Comparison of ENCODE assay signal across 18 cellular contexts in genomic region chr2:224947566-224947965, GRCh38.
A peak's percentile ranks its signal among the peaks of the same experiment; 100 is the strongest.
DNase-seq lines count a peak whose midpoint lies in the region; ATAC-seq, FAIRE-seq and TF ChIP-seq lines count a peak whose summit lies in the region.
"Had no signal": no experiment of that assay in that cellular context is flagged by ENCODE, and none has a peak within 500 bp of the region (broad histone marks: within the 10 kb centered on the region; RNA-seq: fewer than 3 reads in every experiment).

No MANE protein-coding gene starts in this region.

- no peak overlapping the region for H3K9ac ChIP-seq in astrocyte (ENCODE audit: low read length)

- peaks cover 45% of the 10 kb centered on the region for H3K36me3 Mint-ChIP-seq in T-helper 1 cell treated with Interleukin-12 subunit alpha and Interleukin-12 subunit beta and Interleukin-4 antibody, amounts not matched to agents 30 μg/mL and 1 μg/mL, for 36 hours (ENCODE audit: low read depth)
- H3K36me3 Mint-ChIP-seq in astrocyte (ENCODE audit: low read depth, unreplicated experiment) = no peaks in the 10 kb centered on the region

- no peaks in the 10 kb centered on the region for H3K27me3 Mint-ChIP-seq in T-helper 1 cell treated with Interleukin-12 subunit alpha and Interleukin-12 subunit beta and Interleukin-4 antibody, amounts not matched to agents 30 μg/mL and 1 μg/mL, for 36 hours (ENCODE audit: low read depth)
- no peaks in the 10 kb centered on the region for H3K27me3 Mint-ChIP-seq in astrocyte (ENCODE audit: low read depth, unreplicated experiment)

- H3K27me3 ChIP-seq in astrocyte (ENCODE audit: insufficient read depth, low read length) = no peaks in the 10 kb centered on the region
- H3K27me3 ChIP-seq in osteoblast (ENCODE audit: insufficient read depth, low read length) = no peaks in the 10 kb centered on the region
- H3K27me3 ChIP-seq: esophagus squamous epithelium, hepatocyte had no signal

- H3K27ac ChIP-seq in astrocyte (ENCODE audit: low read depth, low read length) = no peak overlapping the region
- peak overlapping the region; percentile 86 for H3K27ac ChIP-seq in osteoblast (ENCODE audit: low read depth, low read length)
- H3K27ac ChIP-seq: 22Rv1, hepatocyte had no signal

- peak overlapping the region; percentile 88 for H3K4me3 Mint-ChIP-seq in T-helper 1 cell treated with Interleukin-12 subunit alpha and Interleukin-12 subunit beta and Interleukin-4 antibody, amounts not matched to agents 30 μg/mL and 1 μg/mL, for 36 hours
- H3K4me3 Mint-ChIP-seq in astrocyte (ENCODE audit: unreplicated experiment) = no peak overlapping the region
- H3K4me3 Mint-ChIP-seq: nephron progenitor cell had no signal

- H3K9me3 ChIP-seq in astrocyte (ENCODE audit: insufficient read depth, low read depth, low read length) (no peaks in the 10 kb centered on the region), osteoblast (ENCODE audit: low read depth, low read length) (no peaks in the 10 kb centered on the region)
- H3K9me3 ChIP-seq: esophagus squamous epithelium had no signal

- TF ChIP-seq CTCF in astrocyte (IDR thresholded peaks at IDR 0.05; ENCODE audit: insufficient read depth, low read depth, low read length) (no peak), osteoblast (IDR thresholded peaks at IDR 0.05; ENCODE audit: extremely low read depth, low read depth, low read length) (no peak)

- H3K79me2 ChIP-seq in astrocyte (ENCODE audit: insufficient read depth, low read length) (peaks cover 23% of the 10 kb centered on the region), osteoblast (ENCODE audit: insufficient read depth, low read length) (peaks cover 76% of the 10 kb centered on the region)
- H3K79me2 ChIP-seq: hepatocyte had no signal

- no peak for ATAC-seq in esophagus mucosa
- ATAC-seq: sciatic nerve had no signal

- H3K4me1 Mint-ChIP-seq in T-helper 1 cell treated with Interleukin-12 subunit alpha and Interleukin-12 subunit beta and Interleukin-4 antibody, amounts not matched to agents 30 μg/mL and 1 μg/mL, for 36 hours (ENCODE audit: low read depth) = peaks cover 73% of the 10 kb centered on the region
- H3K4me1 Mint-ChIP-seq in astrocyte (ENCODE audit: low read depth, unreplicated experiment) = peaks cover 22% of the 10 kb centered on the region
- H3K4me1 Mint-ChIP-seq: nephron progenitor cell had no signal

- no peak for DNase-seq in T-helper 1 cell
- peak; percentile 76 for DNase-seq in NAMALWA (ENCODE audit: low spot score)
- DNase-seq in astrocyte (ENCODE audit: low read depth) = no peak
- no peak for DNase-seq in osteoblast (ENCODE audit: insufficient read length, low spot score, missing footprints)
- no peak for DNase-seq in NCI-H146 (lab: John Stamatoyannopoulos, UW)
- DNase-seq in D341Med (ENCODE audit: low spot score) = no peak
- DNase-seq: activated CD8-positive, alpha-beta memory T cell treated with anti-CD3 and anti-CD28 coated beads for 24 hours; amniotic stem cell; COR-L47; esophagus squamous epithelium; NCI-H187 treated with DMSO at 0.1 percent for 48 hours; nephron progenitor cell; RPMI8226 had no signal

- H3K4me3 ChIP-seq in astrocyte (ENCODE audit: insufficient read depth, low read depth, low read length) (no peak overlapping the region), osteoblast (ENCODE audit: insufficient read depth, low read length) (no peak overlapping the region)
- H3K4me3 ChIP-seq: hepatocyte had no signal

- H3K36me3 ChIP-seq in astrocyte (ENCODE audit: insufficient read depth, low read length) = no peaks in the 10 kb centered on the region
- no peaks in the 10 kb centered on the region for H3K36me3 ChIP-seq in osteoblast (ENCODE audit: insufficient read depth, low read length)
- H3K36me3 ChIP-seq: esophagus squamous epithelium had no signal

- H3K9me3 Mint-ChIP-seq in T-helper 1 cell treated with Interleukin-12 subunit alpha and Interleukin-12 subunit beta and Interleukin-4 antibody, amounts not matched to agents 30 μg/mL and 1 μg/mL, for 36 hours = peaks cover 3% of the 10 kb centered on the region
- H3K9me3 Mint-ChIP-seq in astrocyte (ENCODE audit: unreplicated experiment) = no peaks in the 10 kb centered on the region
- H3K9me3 Mint-ChIP-seq: nephron progenitor cell had no signal

- peaks cover 30% of the 10 kb centered on the region for H3K4me1 ChIP-seq in astrocyte (ENCODE audit: insufficient read depth, low read length)
- H3K4me1 ChIP-seq in osteoblast (ENCODE audit: insufficient read depth, low read length) = peaks cover 46% of the 10 kb centered on the region

- no peak overlapping the region for H2AFZ ChIP-seq in astrocyte (ENCODE audit: low read depth, low read length)
- no peak overlapping the region for H2AFZ ChIP-seq in osteoblast (ENCODE audit: low read length)
- H2AFZ ChIP-seq: hepatocyte had no signal

- no peaks in the 10 kb centered on the region for H4K20me1 ChIP-seq in astrocyte (ENCODE audit: insufficient read depth, low read length)
- no peaks in the 10 kb centered on the region for H4K20me1 ChIP-seq in osteoblast (ENCODE audit: insufficient read depth, low read length)

- no peak for FAIRE-seq in astrocyte (lab: Jason Lieb, UNC)

- peak overlapping the region; percentile 90 for H3K27ac Mint-ChIP-seq in T-helper 1 cell treated with Interleukin-12 subunit alpha and Interleukin-12 subunit beta and Interleukin-4 antibody, amounts not matched to agents 30 μg/mL and 1 μg/mL, for 36 hours
- H3K27ac Mint-ChIP-seq in astrocyte (ENCODE audit: unreplicated experiment) = no peak overlapping the region
- H3K27ac Mint-ChIP-seq: nephron progenitor cell had no signal

- H3K4me2 ChIP-seq in astrocyte (ENCODE audit: low read length) (peak overlapping the region; percentile 82), osteoblast (ENCODE audit: insufficient read depth, low read length) (peak overlapping the region; percentile 82)
- H3K4me2 ChIP-seq: hepatocyte had no signal
